In genomic region chr15:90184119-90184785, GRCh38 we compare ENCODE assay signal across 1 cellular context.
A peak's percentile ranks its signal among the peaks of the same experiment; 100 is the strongest.
TF ChIP-seq lines count a peak whose summit lies in the region.

No MANE protein-coding gene starts in this region.

TF ChIP-seq in HEK293, 187 proteins besides CTCF, POLR2A, EP300 and RAD21 (continued from another document and continues in another):
- no peak for TF ChIP-seq ZNF354C (tag by site-specific recombination; IDR thresholded peaks at IDR 0.05; ENCODE audit: borderline replicate concordance, low read depth)
- TF ChIP-seq ZNF843 (tag by site-specific recombination; IDR thresholded peaks at IDR 0.05): no peak
- TF ChIP-seq ZNF10 (tag by site-specific recombination; IDR thresholded peaks at IDR 0.05): peak; percentile 88
- no peak for TF ChIP-seq MEIS1 (CRISPR knock-in tag; IDR thresholded peaks at IDR 0.05; ENCODE audit: borderline replicate concordance)
- no peak for TF ChIP-seq WT1 (tag by site-specific recombination; IDR thresholded peaks at IDR 0.05)
- no peak for TF ChIP-seq ATF2 (tag by site-specific recombination; IDR thresholded peaks at IDR 0.05; ENCODE audit: low read depth)
- no peak for TF ChIP-seq ZNF645 (tag by site-specific recombination; IDR thresholded peaks at IDR 0.05)
- TF ChIP-seq ZNF830 (tag by site-specific recombination; IDR thresholded peaks at IDR 0.05; ENCODE audit: low read depth): no peak
- TF ChIP-seq ZBTB20 (tag by site-specific recombination; IDR thresholded peaks at IDR 0.05): no peak
- no peak for TF ChIP-seq ZNF560 (tag by site-specific recombination; IDR thresholded peaks at IDR 0.05; ENCODE audit: borderline replicate concordance)
- TF ChIP-seq ZSCAN18 (tag by site-specific recombination; IDR thresholded peaks at IDR 0.05): no peak
- no peak for TF ChIP-seq ZNF660 (tag by site-specific recombination; IDR thresholded peaks at IDR 0.05)
- no peak for TF ChIP-seq ZNF426 (tag by site-specific recombination; IDR thresholded peaks at IDR 0.05)
- TF ChIP-seq ZNF791 (tag by site-specific recombination; IDR thresholded peaks at IDR 0.05): no peak
- TF ChIP-seq ZNF521 (tag by site-specific recombination; IDR thresholded peaks at IDR 0.05): no peak
- TF ChIP-seq ZNF785 (tag by site-specific recombination; IDR thresholded peaks at IDR 0.05): no peak
- TF ChIP-seq ZNF585B (tag by site-specific recombination; IDR thresholded peaks at IDR 0.05): no peak
- no peak for TF ChIP-seq BCL11A (tag by site-specific recombination; IDR thresholded peaks at IDR 0.05; ENCODE audit: low read depth)
- TF ChIP-seq SP2 (tag by site-specific recombination; IDR thresholded peaks at IDR 0.05): peak; percentile 51
- no peak for TF ChIP-seq ZNF221 (tag by site-specific recombination; IDR thresholded peaks at IDR 0.05; ENCODE audit: borderline replicate concordance)
- TF ChIP-seq OVOL3 (tag by site-specific recombination; IDR thresholded peaks at IDR 0.05): no peak
- TF ChIP-seq BCL11B (tag by site-specific recombination; IDR thresholded peaks at IDR 0.05; ENCODE audit: low read depth): no peak
- TF ChIP-seq ZNF76 (tag by site-specific recombination; IDR thresholded peaks at IDR 0.05; ENCODE audit: borderline replicate concordance, low read depth): 0 out of 2 replicates have a peak, but pooled peaks have one; percentile 29
- no peak for TF ChIP-seq ZNF776 (tag by site-specific recombination; IDR thresholded peaks at IDR 0.05; ENCODE audit: borderline replicate concordance)
- TF ChIP-seq ZNF184 (tag by site-specific recombination; IDR thresholded peaks at IDR 0.05): no peak
- no peak for TF ChIP-seq ZNF624 (tag by site-specific recombination; IDR thresholded peaks at IDR 0.05)
- no peak for TF ChIP-seq MZF1 (tag by site-specific recombination; IDR thresholded peaks at IDR 0.05; ENCODE audit: borderline replicate concordance)
- no peak for TF ChIP-seq ZNF202 (tag by site-specific recombination; IDR thresholded peaks at IDR 0.05; ENCODE audit: borderline replicate concordance)
- TF ChIP-seq ZNF248 (tag by site-specific recombination; IDR thresholded peaks at IDR 0.05): no peak
- TF ChIP-seq PBX3 (CRISPR knock-in tag; IDR thresholded peaks at IDR 0.05): no peak
- no peak for TF ChIP-seq ZNF514 (tag by site-specific recombination; IDR thresholded peaks at IDR 0.05)
- no peak for TF ChIP-seq ZSCAN23 (tag by site-specific recombination; IDR thresholded peaks at IDR 0.05)
- peak; percentile 30; the same call in 1 of the 2 replicates for TF ChIP-seq ZBTB48 (tag by site-specific recombination; IDR thresholded peaks at IDR 0.05)
- TF ChIP-seq ZNF366 (tag by site-specific recombination; conservative IDR thresholded peaks at IDR 0.05): peak; percentile 52
- TF ChIP-seq ZNF394 (tag by site-specific recombination; IDR thresholded peaks at IDR 0.05; ENCODE audit: borderline replicate concordance): no peak
- TF ChIP-seq ZNF639 (tag by site-specific recombination; IDR thresholded peaks at IDR 0.05): no peak; the same call in 1 of the 2 replicates
- no peak for TF ChIP-seq ZFP3 (tag by site-specific recombination; IDR thresholded peaks at IDR 0.05; ENCODE audit: low read depth)
- peak; percentile 100; the same call in 1 of the 2 replicates for TF ChIP-seq ZNF768 (tag by site-specific recombination; IDR thresholded peaks at IDR 0.05)
- TF ChIP-seq ZNF530 (tag by site-specific recombination; IDR thresholded peaks at IDR 0.05; ENCODE audit: low read depth): no peak
- TF ChIP-seq ZNF837 (tag by site-specific recombination; IDR thresholded peaks at IDR 0.05): no peak
- no peak; the same call in 1 of the 2 replicates for TF ChIP-seq KLF9 (tag by site-specific recombination; IDR thresholded peaks at IDR 0.05; ENCODE audit: low read depth)
- TF ChIP-seq KLF8 (tag by site-specific recombination; IDR thresholded peaks at IDR 0.05): no peak
- TF ChIP-seq ZNF223 (tag by site-specific recombination; IDR thresholded peaks at IDR 0.05): no peak
- peak; percentile 70; the same call in 1 of the 2 replicates for TF ChIP-seq ZSCAN5A (tag by site-specific recombination; IDR thresholded peaks at IDR 0.05)
- TF ChIP-seq ZNF140 (tag by site-specific recombination; IDR thresholded peaks at IDR 0.05): no peak
- TF ChIP-seq ZNF501 (tag by site-specific recombination; IDR thresholded peaks at IDR 0.05): peak; percentile 72
- TF ChIP-seq ZNF2 (tag by site-specific recombination; IDR thresholded peaks at IDR 0.05): no peak
- no peak for TF ChIP-seq SCRT2 (tag by site-specific recombination; IDR thresholded peaks at IDR 0.05)
- no peak for TF ChIP-seq ZNF596 (tag by site-specific recombination; IDR thresholded peaks at IDR 0.05)
- no peak for TF ChIP-seq ZNF423 (tag by site-specific recombination; IDR thresholded peaks at IDR 0.05)
- TF ChIP-seq ZNF239 (tag by site-specific recombination; IDR thresholded peaks at IDR 0.05): 0 out of 2 replicates have a peak, but pooled peaks have one; percentile 48
- no peak for TF ChIP-seq ZBTB1 (tag by site-specific recombination; IDR thresholded peaks at IDR 0.05)
- no peak for TF ChIP-seq ZNF114 (tag by site-specific recombination; IDR thresholded peaks at IDR 0.05)
- no peak; the same call in none of the 2 replicates for TF ChIP-seq ZNF629 (tag by site-specific recombination; IDR thresholded peaks at IDR 0.05)
- TF ChIP-seq ZBTB8A (tag by site-specific recombination; IDR thresholded peaks at IDR 0.05): no peak
- no peak for TF ChIP-seq BCL6B (tag by site-specific recombination; IDR thresholded peaks at IDR 0.05)
- TF ChIP-seq ZNF169 (tag by site-specific recombination; IDR thresholded peaks at IDR 0.05): no peak
- TF ChIP-seq ZNF274 (IDR thresholded peaks at IDR 0.05; ENCODE audit: low read length): no peak
- no peak for TF ChIP-seq ZNF274 (tag by site-specific recombination; IDR thresholded peaks at IDR 0.05; ENCODE audit: borderline replicate concordance)
- no peak for TF ChIP-seq IKZF3 (tag by site-specific recombination; IDR thresholded peaks at IDR 0.05)
- no peak for TF ChIP-seq ZNF292 (tag by site-specific recombination; IDR thresholded peaks at IDR 0.05; ENCODE audit: borderline replicate concordance, low read depth)
- TF ChIP-seq ZNF416 (tag by site-specific recombination; IDR thresholded peaks at IDR 0.05): no peak
- no peak for TF ChIP-seq ZNF174 (tag by site-specific recombination; IDR thresholded peaks at IDR 0.05)
- no peak for TF ChIP-seq ZNF449 (tag by site-specific recombination; IDR thresholded peaks at IDR 0.05)
- TF ChIP-seq ZNF529 (tag by site-specific recombination; IDR thresholded peaks at IDR 0.05; ENCODE audit: insufficient replicate concordance): no peak
- peak; percentile 39; the same call in 1 of the 2 replicates for TF ChIP-seq TRIM28 (IDR thresholded peaks at IDR 0.05; ENCODE audit: borderline replicate concordance, low read length)
- TF ChIP-seq GFI1B (tag by site-specific recombination; IDR thresholded peaks at IDR 0.05): peak; percentile 7; the same call in 1 of the 2 replicates
- TF ChIP-seq ELK4 (IDR thresholded peaks at IDR 0.05; ENCODE audit: borderline replicate concordance, low read depth, low read length): no peak
- TF ChIP-seq ZIC2 (tag by site-specific recombination; IDR thresholded peaks at IDR 0.05): no peak
- TF ChIP-seq ZFP69B (tag by site-specific recombination; IDR thresholded peaks at IDR 0.05): no peak
- TF ChIP-seq SP7 (tag by site-specific recombination; IDR thresholded peaks at IDR 0.05): peak; percentile 71
